ENCODE assay signal across 8 cellular contexts in the genomic region with DNA sequence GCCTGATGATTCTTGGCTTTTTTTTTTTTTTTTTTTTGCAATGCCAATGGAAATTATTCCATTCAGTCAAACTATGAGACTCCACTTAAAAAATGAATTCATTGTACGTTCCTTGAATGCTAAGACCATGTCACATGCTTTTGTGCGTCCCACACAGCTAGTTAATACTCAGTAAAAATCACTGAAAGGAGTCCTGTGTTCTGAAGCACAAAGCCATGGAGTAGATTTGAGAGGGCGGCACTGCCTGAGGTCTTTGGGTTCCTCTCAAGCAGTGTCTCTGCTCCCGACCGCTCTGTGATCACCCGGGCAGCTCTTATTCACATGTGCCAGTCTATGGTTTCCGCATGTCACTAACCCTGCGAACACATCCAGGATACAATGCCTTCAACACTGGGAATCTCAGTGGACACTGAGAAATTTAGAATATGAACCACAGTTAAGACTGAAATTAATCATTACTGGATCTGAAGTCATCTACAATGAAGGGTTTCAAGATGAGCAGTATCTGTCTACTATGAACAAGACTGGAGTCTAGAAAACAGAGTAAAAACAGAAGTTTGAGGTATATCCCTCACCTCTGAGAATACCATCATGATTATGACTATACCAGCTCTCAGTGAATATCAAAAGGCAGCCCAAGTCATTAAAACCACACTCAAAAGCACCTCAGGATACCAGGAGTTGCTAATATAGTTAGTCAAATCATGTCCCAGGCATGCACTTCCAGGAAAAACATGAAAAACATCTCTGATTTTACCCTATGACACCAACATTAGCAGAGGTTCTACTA.
A peak's percentile ranks its signal among the peaks of the same experiment; 100 is the strongest.
DNase-seq lines count a peak whose midpoint lies in the region; ATAC-seq lines count a peak whose summit lies in the region.
"Had no signal": no experiment of that assay in that cellular context is flagged by ENCODE, and none has a peak within 500 bp of the region (broad histone marks: within the 10 kb centered on the region; RNA-seq: fewer than 3 reads in every experiment).

No MANE protein-coding gene starts in this region.

- ATAC-seq in GM18868 (IDR thresholded peaks at IDR 0.05; ENCODE audit: unreplicated experiment), result peak; percentile 98
- peak; percentile 96 for ATAC-seq in GM21423 (IDR thresholded peaks at IDR 0.05; ENCODE audit: unreplicated experiment)
- peak; percentile 97 for ATAC-seq in HG03175 (IDR thresholded peaks at IDR 0.05; ENCODE audit: unreplicated experiment)

- DNase-seq in medulla oblongata (ENCODE audit: extremely low spot score) (peak; percentile 51), NCI-H345 treated with DMSO at 0.1 percent for 48 hours (lab: John Stamatoyannopoulos, UW; ENCODE audit: unreplicated experiment) (no peak), DMS153 (lab: John Stamatoyannopoulos, UW) (no peak), MV-4-11 (lab: John Stamatoyannopoulos, UW) (no peak)
- DNase-seq: Right ventricle myocardium superior had no signal
